8 cellular contexts compared by ENCODE assay signal in genomic region chr7:76359111-76359986, GRCh38. TPM values are rescaled to one million over a fixed set of nuclear protein-coding genes. Genes with fewer than 3 reads are reported as not detected.
DNase-seq lines count a peak whose midpoint lies in the region; ATAC-seq and TF ChIP-seq lines count a peak whose summit lies in the region.

No MANE protein-coding gene starts in this region.

- peaks cover 44% of the 10 kb centered on the region for H3K79me2 ChIP-seq in SK-N-SH (ENCODE audit: insufficient read depth)

- peak in 1 of 2 experiments; percentile 37; a peak in 1 of 4 replicates for TF ChIP-seq EP300 in SK-N-SH (IDR thresholded peaks at IDR 0.05; ENCODE audit: borderline replicate concordance in 1 of 2, low read depth in 1 of 2, low read length in 1 of 2)

- peak overlapping the region; percentile 92 to 96 for H3K27ac ChIP-seq in SK-N-SH (ENCODE audit: low read depth in 2 of 2, low read length in 1 of 2)
- H3K27ac ChIP-seq in thoracic aorta = peak overlapping the region; percentile 98 to 99

- CTCF ChIA-PET in SK-N-SH (lab: Yijun Ruan, JAX) = interaction anchor here (0.6 to 3.4 kb wide), 25 partner anchors 9 to 224 kb away, joined by 3 to 32 read pairs (median 4); partner anchors contain the start of gene HSPB1

- H4K20me1 ChIP-seq in SK-N-SH (ENCODE audit: insufficient read depth) = peaks cover 36% of the 10 kb centered on the region

- H3F3A ChIP-seq in SK-N-SH (replicated peaks; ENCODE audit: insufficient read depth) = peaks cover 25% of the 10 kb centered on the region

- H3K27me3 ChIP-seq in SK-N-SH (ENCODE audit: insufficient read depth) (no peaks in the 10 kb centered on the region), thoracic aorta (replicated peaks; ENCODE audit: insufficient read depth) (no peaks in the 10 kb centered on the region)

- H3K9me3 ChIP-seq in SK-N-SH (no peaks in the 10 kb centered on the region), thoracic aorta (no peaks in the 10 kb centered on the region)

- H3K4me1 ChIP-seq in SK-N-SH (ENCODE audit: control insufficient read depth in 1 of 2, insufficient read depth in 2 of 2, low read depth in 1 of 2, low read length in 1 of 2) (peaks cover 17 to 27% of the 10 kb centered on the region in 2 experiments), thoracic aorta (ENCODE audit: control insufficient read depth in 1 of 2, low read depth in 2 of 2) (peaks cover 29 to 41% of the 10 kb centered on the region in 2 donors)

- TF ChIP-seq CTCF in GM10266 (IDR thresholded peaks at IDR 0.05; ENCODE audit: control insufficient read depth, insufficient read depth, low read depth, missing control alignments) = peak; percentile 78
- TF ChIP-seq CTCF in SK-N-SH (IDR thresholded peaks at IDR 0.05) = peak; percentile 90
- peak in 2 of 3 donors; percentile 38 to 72 for TF ChIP-seq CTCF in omental fat pad (IDR thresholded peaks at IDR 0.05)
- TF ChIP-seq CTCF in thoracic aorta (IDR thresholded peaks at IDR 0.05) = peak; percentile 66

- H2AFZ ChIP-seq in SK-N-SH (ENCODE audit: low read depth) = peak overlapping the region; percentile 92

- H3K36me3 Mint-ChIP-seq in activated naive CD4-positive, alpha-beta T cell treated with anti-CD3 and anti-CD28 coated beads, Interleukin-2, amount 50 U/mL, for 72 hours = peaks cover 29 to 37% of the 10 kb centered on the region in 2 donors

- H3K9ac ChIP-seq in SK-N-SH = peak overlapping the region; percentile 93

- H3K4me3 ChIP-seq in SK-N-SH (ENCODE audit: low read depth in 2 of 2, low read length in 1 of 2) = peak overlapping the region; percentile 82 to 88
- peak overlapping the region; percentile 99 for H3K4me3 ChIP-seq in thoracic aorta

- POLR2A ChIA-PET in SK-N-SH (lab: Yijun Ruan, JAX) = interaction anchor here (0.6 to 3.1 kb wide), 16 partner anchors 10 to 1056 kb away, joined by 3 to 24 read pairs (median 3); no protein-coding TSS in a partner anchor

- H3K36me3 ChIP-seq in SK-N-SH (replicated peaks in 1 of 2; ENCODE audit: control insufficient read depth in 1 of 2, insufficient read depth in 2 of 2, low read length in 1 of 2) (peaks cover 27 to 29% of the 10 kb centered on the region in 2 experiments), thoracic aorta (no peaks in the 10 kb centered on the region)

- no peaks in the 10 kb centered on the region for H3K9me2 ChIP-seq in SK-N-SH

- H3K9me3 Mint-ChIP-seq in activated naive CD4-positive, alpha-beta T cell treated with anti-CD3 and anti-CD28 coated beads, Interleukin-2, amount 50 U/mL, for 72 hours = no peaks in the 10 kb centered on the region

- 5% methylated on average over 24 of the region's 41 CpGs for WGBS in SK-N-SH (ENCODE audit: low lambda C conversion rate)

- ATAC-seq in HG02623 (IDR thresholded peaks at IDR 0.05; ENCODE audit: unreplicated experiment) (peak; percentile 94), omental fat pad (ENCODE audit: low FRiP score) (peak; percentile 98), thoracic aorta (ENCODE audit: insufficient number of reproducible peaks, low FRiP score, low read depth) (peak; percentile 91)
- peak; percentile 90 to 95 for ATAC-seq in activated naive CD4-positive, alpha-beta T cell treated with anti-CD3 and anti-CD28 coated beads, Interleukin-2, amount 50 U/mL, for 72 hours

- H3K27ac Mint-ChIP-seq in activated naive CD4-positive, alpha-beta T cell treated with anti-CD3 and anti-CD28 coated beads, Interleukin-2, amount 50 U/mL, for 72 hours = peak overlapping the region; percentile 96 to 97

- peak; percentile 73 for TF ChIP-seq RAD21 in SK-N-SH (IDR thresholded peaks at IDR 0.05; ENCODE audit: low read length)

- DNase-seq in GM10266 (ENCODE audit: extremely low spot score) (peak; percentile 96), NCI-H1092 (lab: John Stamatoyannopoulos, UW) (peak; percentile 99), SK-N-SH (peak; percentile 98), glomerular visceral epithelial cell (ENCODE audit: extremely low spot score) (peak; percentile 98), omental fat pad (ENCODE audit: low spot score) (peak; percentile 94), thoracic aorta (ENCODE audit: low spot score) (peak; percentile 91)
- DNase-seq in activated naive CD4-positive, alpha-beta T cell treated with anti-CD3 and anti-CD28 coated beads, Interleukin-2, amount 50 U/mL, for 72 hours (ENCODE audit: low spot score in 2 of 2) = peak; percentile 91 to 94

- H3K4me2 ChIP-seq in SK-N-SH = peak overlapping the region; percentile 80

TF ChIP-seq in SK-N-SH, 30 proteins besides CTCF, POLR2A, EP300 and RAD21 (continues in another document):
- TF ChIP-seq GABPA (IDR thresholded peaks at IDR 0.05; ENCODE audit: low read depth) (peak; percentile 38; the same call in 1 of the 2 replicates), FOSL2 (IDR thresholded peaks at IDR 0.05; ENCODE audit: borderline replicate concordance, low read depth) (peak; percentile 70), SIN3A (IDR thresholded peaks at IDR 0.05; ENCODE audit: borderline replicate concordance, low read depth, low read length) (0 out of 2 replicates have a peak, but pooled peaks have one; percentile 22), YY1 (IDR thresholded peaks at IDR 0.05; ENCODE audit: low read depth) (peak; percentile 34; the same call in 1 of the 2 replicates), ZBTB33 (IDR thresholded peaks at IDR 0.05; ENCODE audit: borderline replicate concordance, low read depth) (no peak), ELF1 (IDR thresholded peaks at IDR 0.05) (no peak), MAX (IDR thresholded peaks at IDR 0.05; ENCODE audit: low read depth) (peak; percentile 55), RCOR1 (IDR thresholded peaks at IDR 0.05; ENCODE audit: low read length) (peak; percentile 51), JUND (IDR thresholded peaks at IDR 0.05) (peak; percentile 51; the same call in 1 of the 2 replicates), POLR2AphosphoS5 (IDR thresholded peaks at IDR 0.05; ENCODE audit: low read depth, low read length) (peak; percentile 77)

RNA-seq across cellular contexts. Expression of gene YWHAG, which starts 0.6 kb away (rescaled TPM):
- polyA plus RNA-seq in SK-N-SH (2012; rRNA removed) = 60.4 and 78.0 TPM in 2 replicates
- 69.7 and 76.5 TPM in 2 replicates for polyA plus RNA-seq in SK-N-SH (2012; cell fraction: cytosol; rRNA removed)
- 49.2 and 56.0 TPM in 2 replicates for polyA plus RNA-seq in SK-N-SH (2012; cell fraction: nucleus; rRNA removed)
- total RNA-seq in activated naive CD4-positive, alpha-beta T cell treated with anti-CD3 and anti-CD28 coated beads, Interleukin-2, amount 50 U/mL, for 72 hours = 100 to 1,000 TPM; 103 to 143 TPM
- total RNA-seq in omental fat pad (100 to 1,000 TPM in 3 of 4 donors, 10 to 100 TPM in 1; 98.0 to 263 (median 147) TPM), thoracic aorta (100 to 1,000 TPM in 1 of 2 donors, 10 to 100 TPM in 1; 63.2 to 129 TPM)

RNA-seq across cellular contexts. Expression of gene SSC4D, which starts 50.1 kb away (rescaled TPM):
- 1.6 and 2.0 TPM in 2 replicates for polyA plus RNA-seq in SK-N-SH (2012; rRNA removed)
- 0.75 and 1.3 TPM in 2 replicates for polyA plus RNA-seq in SK-N-SH (2012; cell fraction: cytosol; rRNA removed)
- polyA plus RNA-seq in SK-N-SH (2012; cell fraction: nucleus; rRNA removed) = 3.3 and 5.8 TPM in 2 replicates
- total RNA-seq in activated naive CD4-positive, alpha-beta T cell treated with anti-CD3 and anti-CD28 coated beads, Interleukin-2, amount 50 U/mL, for 72 hours = under 1 TPM; 0.61 to 0.62 TPM
- 10 to 100 TPM in 1 of 4 donors, 1 to 10 TPM in 3; 2.1 to 14.6 (median 3.4) TPM for total RNA-seq in omental fat pad
- 1 to 10 TPM; 1.5 to 3.2 TPM for total RNA-seq in thoracic aorta

RNA-seq across cellular contexts. Expression of gene HSPB1, which starts 56.9 kb away (rescaled TPM):
- polyA plus RNA-seq in SK-N-SH (2012; rRNA removed) = 439 and 824 TPM in 2 replicates
- 324 and 487 TPM in 2 replicates for polyA plus RNA-seq in SK-N-SH (2012; cell fraction: cytosol; rRNA removed)
- 369 and 776 TPM in 2 replicates for polyA plus RNA-seq in SK-N-SH (2012; cell fraction: nucleus; rRNA removed)
- total RNA-seq in activated naive CD4-positive, alpha-beta T cell treated with anti-CD3 and anti-CD28 coated beads, Interleukin-2, amount 50 U/mL, for 72 hours = 10 to 100 TPM; 42.5 to 78.1 TPM
- total RNA-seq in omental fat pad (100 to 1,000 TPM; 178 to 353 (median 267) TPM), thoracic aorta (1,000 to 10,000 TPM; 1,835 to 2,623 TPM)

Comparison
In these comparisons a context has a peak if more than half of its experiments do, and no peak if none do; other contexts are left out.
1. Peak in every context shown above with its lines: DNase-seq, ATAC-seq, H3K4me3 ChIP-seq and H3K27ac ChIP-seq.
2. RNA of gene HSPB1, which starts 56.9 kb away (total RNA-seq): 1,835 to 2,623 TPM in thoracic aorta; 178 to 353 TPM in omental fat pad and 42.5 to 78.1 TPM in activated naive CD4-positive, alpha-beta T cell treated with anti-CD3 and anti-CD28 coated beads, Interleukin-2, amount 50 U/mL, for 72 hours; every median in the first group is over 4 times any median in the second.